Comparison of ENCODE assay signal across 1 cellular context in genomic region chr16:68235105-68235881, GRCh38.
TF ChIP-seq lines count a peak whose summit lies in the region.

No MANE protein-coding gene starts in this region.

TF ChIP-seq in HepG2, 621 proteins besides CTCF, POLR2A, EP300 and RAD21 (continued from another document and continues in another):
- TF ChIP-seq, protein P1, sequence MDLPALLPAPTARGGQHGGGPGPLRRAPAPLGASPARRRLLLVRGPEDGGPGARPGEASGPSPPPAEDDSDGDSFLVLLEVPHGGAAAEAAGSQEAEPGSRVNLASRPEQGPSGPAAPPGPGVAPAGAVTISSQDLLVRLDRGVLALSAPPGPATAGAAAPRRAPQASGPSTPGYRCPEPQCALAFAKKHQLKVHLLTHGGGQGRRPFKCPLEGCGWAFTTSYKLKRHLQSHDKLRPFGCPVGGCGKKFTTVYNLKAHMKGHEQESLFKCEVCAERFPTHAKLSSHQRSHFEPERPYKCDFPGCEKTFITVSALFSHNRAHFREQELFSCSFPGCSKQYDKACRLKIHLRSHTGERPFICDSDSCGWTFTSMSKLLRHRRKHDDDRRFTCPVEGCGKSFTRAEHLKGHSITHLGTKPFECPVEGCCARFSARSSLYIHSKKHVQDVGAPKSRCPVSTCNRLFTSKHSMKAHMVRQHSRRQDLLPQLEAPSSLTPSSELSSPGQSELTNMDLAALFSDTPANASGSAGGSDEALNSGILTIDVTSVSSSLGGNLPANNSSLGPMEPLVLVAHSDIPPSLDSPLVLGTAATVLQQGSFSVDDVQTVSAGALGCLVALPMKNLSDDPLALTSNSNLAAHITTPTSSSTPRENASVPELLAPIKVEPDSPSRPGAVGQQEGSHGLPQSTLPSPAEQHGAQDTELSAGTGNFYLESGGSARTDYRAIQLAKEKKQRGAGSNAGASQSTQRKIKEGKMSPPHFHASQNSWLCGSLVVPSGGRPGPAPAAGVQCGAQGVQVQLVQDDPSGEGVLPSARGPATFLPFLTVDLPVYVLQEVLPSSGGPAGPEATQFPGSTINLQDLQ (CRISPR knock-in tag; IDR thresholded peaks at IDR 0.05) = no peak
- TF ChIP-seq TARDBP (CRISPR knock-in tag; IDR thresholded peaks at IDR 0.05) (peak; percentile 17; the same call in 1 of the 2 replicates), ZNF30 (CRISPR knock-in tag; IDR thresholded peaks at IDR 0.05) (peak; percentile 64; the same call in 1 of the 2 replicates), ZNF562 (CRISPR knock-in tag; IDR thresholded peaks at IDR 0.05; ENCODE audit: borderline replicate concordance) (no peak), ZBTB38 (CRISPR knock-in tag; IDR thresholded peaks at IDR 0.05) (peak; percentile 11; the same call in 1 of the 2 replicates), HOXA5 (CRISPR knock-in tag; IDR thresholded peaks at IDR 0.05) (no peak), ZBTB21 (CRISPR knock-in tag; IDR thresholded peaks at IDR 0.05) (no peak), MYNN (CRISPR knock-in tag; IDR thresholded peaks at IDR 0.05; ENCODE audit: low read depth) (no peak), ZNF343 (CRISPR knock-in tag; IDR thresholded peaks at IDR 0.05) (no peak; the same call in 1 of the 2 replicates), HNRNPUL1 (IDR thresholded peaks at IDR 0.05; ENCODE audit: low read depth, low read length) (no peak), SRY (CRISPR knock-in tag; IDR thresholded peaks at IDR 0.05) (no peak; the same call in none of the 2 replicates), KDM5A (IDR thresholded peaks at IDR 0.05; ENCODE audit: borderline replicate concordance, low read length) (peak; percentile 23; the same call in 1 of the 2 replicates), FLYWCH1 (CRISPR knock-in tag; IDR thresholded peaks at IDR 0.05) (no peak), ZBTB49 (CRISPR knock-in tag; IDR thresholded peaks at IDR 0.05; ENCODE audit: borderline replicate concordance) (no peak), DNMT3B (CRISPR knock-in tag; conservative IDR thresholded peaks at IDR 0.05) (peak; percentile 26; the same call in 1 of the 2 replicates), FOXK2 (IDR thresholded peaks at IDR 0.05) (no peak), GPN1 (CRISPR knock-in tag; IDR thresholded peaks at IDR 0.05; ENCODE audit: borderline replicate concordance) (no peak), GATAD1 (CRISPR knock-in tag; IDR thresholded peaks at IDR 0.05) (no peak; the same call in 1 of the 2 replicates), IKZF4 (CRISPR knock-in tag; IDR thresholded peaks at IDR 0.05; ENCODE audit: borderline replicate concordance, low read depth, not compliant biosample characterization) (peak; percentile 6), MTA3 (CRISPR knock-in tag; IDR thresholded peaks at IDR 0.05) (no peak), ZNF577 (CRISPR knock-in tag; IDR thresholded peaks at IDR 0.05; ENCODE audit: borderline replicate concordance, low read depth) (no peak), ZNF142 (CRISPR knock-in tag; IDR thresholded peaks at IDR 0.05) (no peak; the same call in none of the 2 replicates), ZNF841 (CRISPR knock-in tag; IDR thresholded peaks at IDR 0.05; ENCODE audit: borderline replicate concordance) (no peak), MEIS1 (CRISPR knock-in tag; IDR thresholded peaks at IDR 0.05; ENCODE audit: borderline replicate concordance) (peak; percentile 0; the same call in 1 of the 2 replicates), SIN3A (IDR thresholded peaks at IDR 0.05; ENCODE audit: borderline replicate concordance, low read depth, low read length) (no peak; the same call in 1 of the 2 replicates), ZNF839 (CRISPR knock-in tag; IDR thresholded peaks at IDR 0.05; ENCODE audit: borderline replicate concordance) (peak; percentile 69; the same call in 1 of the 2 replicates), MEF2D (CRISPR knock-in tag; IDR thresholded peaks at IDR 0.05) (peak; percentile 69; the same call in 1 of the 2 replicates), CENPX (CRISPR knock-in tag; IDR thresholded peaks at IDR 0.05) (no peak), ZKSCAN5 (CRISPR knock-in tag; IDR thresholded peaks at IDR 0.05) (no peak), ZFP36 (IDR thresholded peaks at IDR 0.05; ENCODE audit: borderline replicate concordance, low read depth, low read length, partially characterized antibody) (no peak), ZNF788 (CRISPR knock-in tag; IDR thresholded peaks at IDR 0.05; ENCODE audit: borderline replicate concordance) (no peak; the same call in 1 of the 2 replicates), ETV6 (CRISPR knock-in tag; conservative IDR thresholded peaks at IDR 0.05) (no peak), ZNF143 (CRISPR knock-in tag; IDR thresholded peaks at IDR 0.05) (no peak), RAD51 (IDR thresholded peaks at IDR 0.05; ENCODE audit: borderline replicate concordance) (no peak), ZNF333 (CRISPR knock-in tag; IDR thresholded peaks at IDR 0.05; ENCODE audit: borderline replicate concordance) (no peak; the same call in 1 of the 2 replicates), ZBTB25 (CRISPR knock-in tag; IDR thresholded peaks at IDR 0.05) (no peak), KLF16 (CRISPR knock-in tag; IDR thresholded peaks at IDR 0.05) (peak in 1 of 2 experiments; percentile 83; a peak in 1 of 4 replicates), ATF4 (CRISPR knock-in tag; IDR thresholded peaks at IDR 0.05) (no peak), ESRRA (CRISPR knock-in tag; IDR thresholded peaks at IDR 0.05; ENCODE audit: low read depth) (peak; percentile 32; the same call in 1 of the 2 replicates), NFYC (CRISPR knock-in tag; IDR thresholded peaks at IDR 0.05) (no peak), KLF6 (CRISPR knock-in tag; IDR thresholded peaks at IDR 0.05) (no peak), NR3C1 (CRISPR knock-in tag; IDR thresholded peaks at IDR 0.05) (no peak), HNRNPLL (IDR thresholded peaks at IDR 0.05; ENCODE audit: low read depth, low read length, poor library complexity, severe bottlenecking) (no peak)
- TF ChIP-seq, protein P2, sequence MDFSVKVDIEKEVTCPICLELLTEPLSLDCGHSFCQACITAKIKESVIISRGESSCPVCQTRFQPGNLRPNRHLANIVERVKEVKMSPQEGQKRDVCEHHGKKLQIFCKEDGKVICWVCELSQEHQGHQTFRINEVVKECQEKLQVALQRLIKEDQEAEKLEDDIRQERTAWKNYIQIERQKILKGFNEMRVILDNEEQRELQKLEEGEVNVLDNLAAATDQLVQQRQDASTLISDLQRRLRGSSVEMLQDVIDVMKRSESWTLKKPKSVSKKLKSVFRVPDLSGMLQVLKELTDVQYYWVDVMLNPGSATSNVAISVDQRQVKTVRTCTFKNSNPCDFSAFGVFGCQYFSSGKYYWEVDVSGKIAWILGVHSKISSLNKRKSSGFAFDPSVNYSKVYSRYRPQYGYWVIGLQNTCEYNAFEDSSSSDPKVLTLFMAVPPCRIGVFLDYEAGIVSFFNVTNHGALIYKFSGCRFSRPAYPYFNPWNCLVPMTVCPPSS (IDR thresholded peaks at IDR 0.05) = no peak
- TF ChIP-seq, protein P3, sequence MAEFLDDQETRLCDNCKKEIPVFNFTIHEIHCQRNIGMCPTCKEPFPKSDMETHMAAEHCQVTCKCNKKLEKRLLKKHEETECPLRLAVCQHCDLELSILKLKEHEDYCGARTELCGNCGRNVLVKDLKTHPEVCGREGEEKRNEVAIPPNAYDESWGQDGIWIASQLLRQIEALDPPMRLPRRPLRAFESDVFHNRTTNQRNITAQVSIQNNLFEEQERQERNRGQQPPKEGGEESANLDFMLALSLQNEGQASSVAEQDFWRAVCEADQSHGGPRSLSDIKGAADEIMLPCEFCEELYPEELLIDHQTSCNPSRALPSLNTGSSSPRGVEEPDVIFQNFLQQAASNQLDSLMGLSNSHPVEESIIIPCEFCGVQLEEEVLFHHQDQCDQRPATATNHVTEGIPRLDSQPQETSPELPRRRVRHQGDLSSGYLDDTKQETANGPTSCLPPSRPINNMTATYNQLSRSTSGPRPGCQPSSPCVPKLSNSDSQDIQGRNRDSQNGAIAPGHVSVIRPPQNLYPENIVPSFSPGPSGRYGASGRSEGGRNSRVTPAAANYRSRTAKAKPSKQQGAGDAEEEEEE (CRISPR knock-in tag; IDR thresholded peaks at IDR 0.05; ENCODE audit: borderline replicate concordance) = no peak
- TF ChIP-seq, protein P4, sequence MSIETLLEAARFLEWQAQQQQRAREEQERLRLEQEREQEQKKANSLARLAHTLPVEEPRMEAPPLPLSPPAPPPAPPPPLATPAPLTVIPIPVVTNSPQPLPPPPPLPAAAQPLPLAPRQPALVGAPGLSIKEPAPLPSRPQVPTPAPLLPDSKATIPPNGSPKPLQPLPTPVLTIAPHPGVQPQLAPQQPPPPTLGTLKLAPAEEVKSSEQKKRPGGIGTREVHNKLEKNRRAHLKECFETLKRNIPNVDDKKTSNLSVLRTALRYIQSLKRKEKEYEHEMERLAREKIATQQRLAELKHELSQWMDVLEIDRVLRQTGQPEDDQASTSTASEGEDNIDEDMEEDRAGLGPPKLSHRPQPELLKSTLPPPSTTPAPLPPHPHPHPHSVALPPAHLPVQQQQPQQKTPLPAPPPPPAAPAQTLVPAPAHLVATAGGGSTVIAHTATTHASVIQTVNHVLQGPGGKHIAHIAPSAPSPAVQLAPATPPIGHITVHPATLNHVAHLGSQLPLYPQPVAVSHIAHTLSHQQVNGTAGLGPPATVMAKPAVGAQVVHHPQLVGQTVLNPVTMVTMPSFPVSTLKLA (IDR thresholded peaks at IDR 0.05) = no peak
- TF ChIP-seq, protein P5, sequence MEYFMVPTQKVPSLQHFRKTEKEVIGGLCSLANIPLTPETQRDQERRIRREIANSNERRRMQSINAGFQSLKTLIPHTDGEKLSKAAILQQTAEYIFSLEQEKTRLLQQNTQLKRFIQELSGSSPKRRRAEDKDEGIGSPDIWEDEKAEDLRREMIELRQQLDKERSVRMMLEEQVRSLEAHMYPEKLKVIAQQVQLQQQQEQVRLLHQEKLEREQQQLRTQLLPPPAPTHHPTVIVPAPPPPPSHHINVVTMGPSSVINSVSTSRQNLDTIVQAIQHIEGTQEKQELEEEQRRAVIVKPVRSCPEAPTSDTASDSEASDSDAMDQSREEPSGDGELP (IDR thresholded peaks at IDR 0.05; ENCODE audit: borderline replicate concordance, low read depth) = no peak; the same call in 1 of the 2 replicates
